In genomic region chr4:155667538-155668511, GRCh38 we compare ENCODE assay signal across 8 cellular contexts. TPM values are rescaled to one million over a fixed set of nuclear protein-coding genes. Genes with fewer than 3 reads are reported as not detected.
A peak's percentile ranks its signal among the peaks of the same experiment; 100 is the strongest.
DNase-seq lines count a peak whose midpoint lies in the region; ATAC-seq and TF ChIP-seq lines count a peak whose summit lies in the region.

No MANE protein-coding gene starts in this region.

- WGBS in H9 (ENCODE audit: extremely low coverage, insufficient read length, low lambda C conversion rate), result no CpG with 5 or more reads among the region's 72 CpGs
- WGBS in heart right ventricle, 2 donors, result 1% methylated on average over 71 to 72 of the region's 72 CpGs
- WGBS in trophoblast cell (ENCODE audit: extremely low coverage, insufficient coverage, insufficient read length), result no CpG with 5 or more reads among the region's 72 CpGs

- no peak overlapping the region for H2BK15ac ChIP-seq in H9 (ENCODE audit: low read depth, low read length)

- H3K23ac ChIP-seq in H9 (ENCODE audit: insufficient read length, low read depth, low read length) (no peak overlapping the region), trophoblast cell (ENCODE audit: low read length) (no peak overlapping the region)

- H3K79me1 ChIP-seq in H9 (ENCODE audit: insufficient read depth, low read depth, low read length, poor library complexity, severe bottlenecking), result no peaks in the 10 kb centered on the region
- peaks cover 14% of the 10 kb centered on the region for H3K79me1 ChIP-seq in trophoblast cell (ENCODE audit: low read length)

- DNase-seq in activated CD4-positive, alpha-beta T cell treated with anti-CD3 and anti-CD28 coated beads for 36 hours, result peak; percentile 17
- no peak for DNase-seq in activated CD4-positive, alpha-beta T cell treated with anti-CD3 and anti-CD28 coated beads for 4 hours
- DNase-seq in H9, result peak; percentile 46
- peak; percentile 27 for DNase-seq in NCI-H1105 (lab: John Stamatoyannopoulos, UW)
- DNase-seq in activated naive CD8-positive, alpha-beta T cell treated with anti-CD3 and anti-CD28 coated beads, Interleukin-2, amount 50 U/mL, for 24 hours, result peak; percentile 13
- DNase-seq in heart right ventricle, result peak; percentile 33 to 71
- peak in 1 of 2 donors; percentile 20 for DNase-seq in trophoblast cell
- no peak for DNase-seq in DMS79 (lab: John Stamatoyannopoulos, UW)

- no peak overlapping the region for H3K27ac Mint-ChIP-seq in activated CD4-positive, alpha-beta T cell treated with anti-CD3 and anti-CD28 coated beads for 36 hours
- no peak overlapping the region for H3K27ac Mint-ChIP-seq in H9
- H3K27ac Mint-ChIP-seq in activated naive CD8-positive, alpha-beta T cell treated with anti-CD3 and anti-CD28 coated beads, Interleukin-2, amount 50 U/mL, for 24 hours, result no peak overlapping the region

- POLR2A ChIA-PET in activated CD4-positive, alpha-beta T cell treated with anti-CD3 and anti-CD28 coated beads for 36 hours (lab: Charles Lee), result no interaction called here

- no peak overlapping the region for H2AK5ac ChIP-seq in H9 (ENCODE audit: insufficient read length, low read length)
- peak overlapping the region; percentile 71 for H2AK5ac ChIP-seq in trophoblast cell (ENCODE audit: low read length)

- no peak overlapping the region for H2AFZ ChIP-seq in H9 (ENCODE audit: low read length)
- H2AFZ ChIP-seq in trophoblast cell (ENCODE audit: insufficient read depth, low read length, poor library complexity), result peak overlapping the region; percentile 57

- peaks cover 45% of the 10 kb centered on the region for H3K27me3 ChIP-seq in H9 (ENCODE audit: insufficient read depth, low read length)
- peaks cover 0 to 31% (median 0%) of the 10 kb centered on the region in 7 donors for H3K27me3 ChIP-seq in heart right ventricle
- no peaks in the 10 kb centered on the region for H3K27me3 ChIP-seq in trophoblast cell (ENCODE audit: insufficient read depth, low read length)

- no peak overlapping the region for H4K5ac ChIP-seq in H9 (ENCODE audit: insufficient read length, low read depth, low read length)

- H3K4me3 ChIP-seq in heart right ventricle, result peak overlapping the region; percentile 51 to 85 (median 74)
- H3K4me3 ChIP-seq in trophoblast cell (ENCODE audit: low read depth, low read length), result peak overlapping the region; percentile 87

- H3K14ac ChIP-seq in H9 (ENCODE audit: insufficient read depth, low read length), result no peak overlapping the region
- H3K14ac ChIP-seq in trophoblast cell (ENCODE audit: low read length), result peak overlapping the region; percentile 88

- no peak overlapping the region for H3K56ac ChIP-seq in H9 (ENCODE audit: insufficient read length, low read depth, low read length)

- H4K12ac ChIP-seq in trophoblast cell (ENCODE audit: low read depth, low read length), result peak overlapping the region; percentile 71

- CTCF ChIA-PET in activated CD4-positive, alpha-beta T cell treated with anti-CD3 and anti-CD28 coated beads for 36 hours (lab: Charles Lee), result interaction anchor here (0.7 kb wide), 1 partner anchor 286 kb away, joined by 3 read pairs; the partner anchor contains the start of gene CTSO

- ATAC-seq in activated CD4-positive, alpha-beta T cell treated with anti-CD3 and anti-CD28 coated beads for 36 hours, result peak; percentile 51
- peak; percentile 45 for ATAC-seq in activated naive CD8-positive, alpha-beta T cell treated with anti-CD3 and anti-CD28 coated beads, Interleukin-2, amount 50 U/mL, for 24 hours
- ATAC-seq in heart right ventricle, result peak; percentile 72 to 93 (median 84)

- H3T11ph ChIP-seq in H9 (ENCODE audit: low read length), result no peak overlapping the region

- no peak overlapping the region for H3K9ac ChIP-seq in H9 (ENCODE audit: extremely low read depth, insufficient read length, low read length)
- H3K9ac ChIP-seq in trophoblast cell (ENCODE audit: low read length), result peak overlapping the region; percentile 85

- H3K9me3 Mint-ChIP-seq in activated CD4-positive, alpha-beta T cell treated with anti-CD3 and anti-CD28 coated beads for 36 hours (ENCODE audit: low read depth), result no peaks in the 10 kb centered on the region
- peaks cover 0 to 3% of the 10 kb centered on the region in 2 experiments; a peak in 2 of 5 replicates for H3K9me3 Mint-ChIP-seq in H9
- no peaks in the 10 kb centered on the region for H3K9me3 Mint-ChIP-seq in activated naive CD8-positive, alpha-beta T cell treated with anti-CD3 and anti-CD28 coated beads, Interleukin-2, amount 50 U/mL, for 24 hours

- H4K8ac ChIP-seq in H9 (replicated peaks; ENCODE audit: insufficient read length, low read depth, low read length) (no peak overlapping the region), trophoblast cell (ENCODE audit: low read depth, low read length) (peak overlapping the region; percentile 82)

- no peak overlapping the region for H2BK120ac ChIP-seq in H9 (ENCODE audit: low read depth, low read length, poor library complexity, severe bottlenecking)
- peak overlapping the region; percentile 83 for H2BK120ac ChIP-seq in trophoblast cell (ENCODE audit: insufficient read depth, low read length, poor library complexity)

- H3K4me3 Mint-ChIP-seq in activated CD4-positive, alpha-beta T cell treated with anti-CD3 and anti-CD28 coated beads for 36 hours, result peak overlapping the region; percentile 67
- peak overlapping the region; percentile 63 to 90 for H3K4me3 Mint-ChIP-seq in H9
- H3K4me3 Mint-ChIP-seq in activated naive CD8-positive, alpha-beta T cell treated with anti-CD3 and anti-CD28 coated beads, Interleukin-2, amount 50 U/mL, for 24 hours, result peak overlapping the region; percentile 77

- H3K4me2 ChIP-seq in H9 (ENCODE audit: insufficient read depth, insufficient read length, low read length) (peak overlapping the region; percentile 54), trophoblast cell (ENCODE audit: low read length) (peak overlapping the region; percentile 80)

- no peaks in the 10 kb centered on the region for H4K20me1 ChIP-seq in H9 (ENCODE audit: control insufficient read depth, insufficient read depth, insufficient read length)

- H3K27ac ChIP-seq in H9 (ENCODE audit: insufficient read length, low read depth, low read length) (no peak overlapping the region), heart right ventricle (peak overlapping the region; percentile 88 to 95 (median 92)), trophoblast cell (ENCODE audit: low read depth, low read length) (peak overlapping the region; percentile 76)

- H3K27me3 Mint-ChIP-seq in activated CD4-positive, alpha-beta T cell treated with anti-CD3 and anti-CD28 coated beads for 36 hours, result peaks cover 60% of the 10 kb centered on the region
- peaks cover 95% of the 10 kb centered on the region for H3K27me3 Mint-ChIP-seq in H9 (ENCODE audit: low read depth)
- H3K27me3 Mint-ChIP-seq in activated naive CD8-positive, alpha-beta T cell treated with anti-CD3 and anti-CD28 coated beads, Interleukin-2, amount 50 U/mL, for 24 hours, result peaks cover 52% of the 10 kb centered on the region

- H3K4me1 ChIP-seq in H9 (ENCODE audit: insufficient read depth, low read length) (no peaks in the 10 kb centered on the region), heart right ventricle (peaks cover 0 to 43% (median 17%) of the 10 kb centered on the region in 9 donors), trophoblast cell (ENCODE audit: control insufficient read depth in 1 of 2, insufficient read depth in 2 of 2, low read length in 2 of 2) (peaks cover 0 to 2% of the 10 kb centered on the region in 2 experiments)

- no peak overlapping the region for H4K91ac ChIP-seq in H9 (ENCODE audit: insufficient read length, low read depth, low read length)
- H4K91ac ChIP-seq in trophoblast cell (ENCODE audit: low read depth, low read length), result peak overlapping the region; percentile 85

- H3K79me2 ChIP-seq in H9 (ENCODE audit: insufficient read depth, low read length) (no peaks in the 10 kb centered on the region), trophoblast cell (ENCODE audit: control insufficient read depth, insufficient read depth, low read length, poor library complexity) (peaks cover 11% of the 10 kb centered on the region)

- intact Hi-C loops in activated CD4-positive, alpha-beta T cell treated with anti-CD3 and anti-CD28 coated beads for 36 hours (cut with DNase I, micrococcal nuclease), result loop anchor here in 1 of 2 experiments (1.0 kb wide), 1 partner anchor 91 kb away; the partner anchor contains the start of gene GUCY1B1
- intact Hi-C loops in heart right ventricle (cut with DNase I), result loop anchor here in 8 of 10 donors (2.0 to 10.0 kb wide), 14 partner anchors 39 to 226 kb away; partner anchors contain the start of gene GUCY1B1 (in 3 of the 8)

- H3K36me3 Mint-ChIP-seq in activated CD4-positive, alpha-beta T cell treated with anti-CD3 and anti-CD28 coated beads for 36 hours (ENCODE audit: low read depth), result no peaks in the 10 kb centered on the region
- no peaks in the 10 kb centered on the region for H3K36me3 Mint-ChIP-seq in H9 (ENCODE audit: insufficient read depth in 1 of 3, low read depth in 3 of 3)
- H3K36me3 Mint-ChIP-seq in activated naive CD8-positive, alpha-beta T cell treated with anti-CD3 and anti-CD28 coated beads, Interleukin-2, amount 50 U/mL, for 24 hours (ENCODE audit: low read depth), result no peaks in the 10 kb centered on the region

- no peaks in the 10 kb centered on the region for H3K9me3 ChIP-seq in H9 (ENCODE audit: control insufficient read depth, low read depth, low read length)
- no peaks in the 10 kb centered on the region for H3K9me3 ChIP-seq in heart right ventricle
- no peaks in the 10 kb centered on the region for H3K9me3 ChIP-seq in trophoblast cell (ENCODE audit: insufficient read depth, low read depth, low read length)

- H3K23me2 ChIP-seq in H9 (ENCODE audit: insufficient read length, low read depth, low read length, poor library complexity, severe bottlenecking), result peaks cover 9% of the 10 kb centered on the region

- H2BK12ac ChIP-seq in H9 (ENCODE audit: insufficient read length, low read depth, low read length) (no peak overlapping the region), trophoblast cell (ENCODE audit: low read length) (peak overlapping the region; percentile 29)

- no peak for TF ChIP-seq CTCF in H9 (conservative IDR thresholded peaks at IDR 0.05)
- no peak for TF ChIP-seq CTCF in heart right ventricle (IDR thresholded peaks at IDR 0.05)

- H3K36me3 ChIP-seq in heart right ventricle (peaks cover 0 to 9% (median 0%) of the 10 kb centered on the region in 9 donors), trophoblast cell (ENCODE audit: control insufficient read depth in 1 of 2, insufficient read depth in 2 of 2, low read length in 2 of 2) (peaks cover 0 to 2% of the 10 kb centered on the region in 2 experiments)

- H2BK5ac ChIP-seq in H9 (ENCODE audit: insufficient read length, low read length) (no peak overlapping the region), trophoblast cell (ENCODE audit: low read depth, low read length, poor library complexity) (peak overlapping the region; percentile 86)

- H3K4me1 Mint-ChIP-seq in activated CD4-positive, alpha-beta T cell treated with anti-CD3 and anti-CD28 coated beads for 36 hours, result peaks cover 15% of the 10 kb centered on the region
- H3K4me1 Mint-ChIP-seq in H9, result peaks cover 14 to 19% of the 10 kb centered on the region in 2 experiments
- H3K4me1 Mint-ChIP-seq in activated naive CD8-positive, alpha-beta T cell treated with anti-CD3 and anti-CD28 coated beads, Interleukin-2, amount 50 U/mL, for 24 hours, result peaks cover 16% of the 10 kb centered on the region

- no peak overlapping the region for H3K18ac ChIP-seq in H9 (ENCODE audit: insufficient read length, low read depth, low read length)
- peak overlapping the region; percentile 88 for H3K18ac ChIP-seq in trophoblast cell (ENCODE audit: low read length)

- H3K4ac ChIP-seq in H9 (ENCODE audit: low read depth, low read length) (no peak overlapping the region), trophoblast cell (ENCODE audit: low read depth, low read length) (peak overlapping the region; percentile 81)

- H2BK20ac ChIP-seq in H9 (ENCODE audit: low read depth, low read length, poor library complexity, severe bottlenecking), result no peak overlapping the region

RNA-seq across cellular contexts. Expression of gene GUCY1A1, which starts 1.2 kb away (rescaled TPM):
- total RNA-seq in activated CD4-positive, alpha-beta T cell treated with anti-CD3 and anti-CD28 coated beads for 36 hours, result not detected
- total RNA-seq in H9 (2021) (not detected in 2 replicates), heart right ventricle (100 to 1,000 TPM in 1 of 10 donors, 10 to 100 TPM in 9; 45.0 to 101 (median 65.4) TPM)
- polyA plus RNA-seq in heart right ventricle, result 10 to 100 TPM in 1 of 2 donors, 1 to 10 TPM in 1; 6.7 to 13.8 TPM
- polyA plus RNA-seq in trophoblast cell (2013), result 24.7 and 25.9 TPM in 2 replicates

Comparison
In these comparisons a context has a peak if more than half of its experiments do, and no peak if none do; other contexts are left out.
1. DNase-seq: peak in activated CD4-positive, alpha-beta T cell treated with anti-CD3 and anti-CD28 coated beads for 36 hours (single experiment), H9 (single experiment), NCI-H1105 (single experiment), activated naive CD8-positive, alpha-beta T cell treated with anti-CD3 and anti-CD28 coated beads, Interleukin-2, amount 50 U/mL, for 24 hours (single experiment) and heart right ventricle (2 of 2); none in activated CD4-positive, alpha-beta T cell treated with anti-CD3 and anti-CD28 coated beads for 4 hours (0 of 2) and DMS79 (single experiment).
2. RNA of gene GUCY1A1, which starts 1.2 kb away (total RNA-seq): 45.0 to 101 TPM in heart right ventricle; not detected in activated CD4-positive, alpha-beta T cell treated with anti-CD3 and anti-CD28 coated beads for 36 hours and not detected in H9; every median in the first group is over 10 times any median in the second.
3. Peak in every context shown above with its lines, with median percentiles within 50 percentile points of each other: ATAC-seq and H3K4me3 Mint-ChIP-seq.